Comparison of ENCODE assay signal across 8 cellular contexts in the genomic region with DNA sequence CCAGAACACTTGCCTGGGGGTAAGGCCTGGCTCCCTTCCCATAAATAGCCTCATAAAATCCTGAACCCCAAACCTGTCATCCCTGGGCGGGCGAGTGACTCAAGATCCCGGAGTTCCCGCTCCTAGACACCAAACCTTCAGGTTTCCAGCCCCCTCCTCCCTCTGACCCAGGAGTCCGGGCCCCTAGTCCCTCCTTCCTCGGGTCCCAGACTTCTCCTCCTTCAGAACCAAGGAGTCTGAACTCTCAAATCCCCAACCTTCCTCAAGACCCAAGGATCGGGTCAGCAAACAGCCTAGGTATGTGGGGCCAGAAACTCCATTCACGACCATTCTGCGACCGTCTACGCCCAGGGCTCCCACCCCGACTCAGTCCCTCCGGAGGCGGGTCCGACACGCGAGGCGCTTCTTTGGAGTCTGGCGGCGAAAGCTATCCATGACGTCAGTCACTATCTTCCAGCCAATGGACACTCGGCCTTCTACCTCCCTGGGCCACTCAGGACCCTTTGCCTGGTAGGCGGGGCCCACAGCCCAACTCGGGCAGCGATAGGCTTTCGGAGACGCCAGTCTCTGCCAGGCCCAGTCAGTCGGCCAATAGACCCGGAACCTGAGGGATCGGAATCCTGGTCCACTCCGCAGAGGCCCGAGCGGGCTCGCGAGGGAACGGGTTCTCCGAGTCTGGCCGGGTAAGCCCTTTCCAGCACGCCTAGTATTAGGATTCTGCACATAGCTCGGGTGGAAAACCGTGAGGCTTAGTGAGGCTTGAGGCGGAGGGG. TPM values are rescaled to one million over a fixed set of nuclear protein-coding genes. Genes with fewer than 3 reads are reported as not detected.
DNase-seq lines count a peak whose midpoint lies in the region; ATAC-seq and TF ChIP-seq lines count a peak whose summit lies in the region.

No MANE protein-coding gene starts in this region.

- H3K9ac ChIP-seq in mucosa of rectum (ENCODE audit: low read depth in 1 of 2, low read length in 2 of 2): peak overlapping the region; percentile 70 to 85

- H3K79me2 ChIP-seq in PC-9 (ENCODE audit: low read depth): peaks cover 12% of the 10 kb centered on the region

- H3K4me3 Mint-ChIP-seq in activated T-cell treated with anti-CD3 and anti-CD28 coated beads, Interleukin-2, amount 50 U/mL, for 4 hours: peak overlapping the region; percentile 94

- no peak for TF ChIP-seq EP300 in Ishikawa (IDR thresholded peaks at IDR 0.05; ENCODE audit: borderline replicate concordance)

- POLR2A ChIA-PET in PC-9 (lab: Charles Lee; ENCODE audit: unreplicated experiment): interaction anchor here (0.5 to 1.1 kb wide), 11 partner anchors 10 to 1446 kb away, joined by 3 to 8 read pairs (median 5); partner anchors contain the start of gene PSG8

- no peaks in the 10 kb centered on the region for H3K36me3 Mint-ChIP-seq in activated T-cell treated with anti-CD3 and anti-CD28 coated beads, Interleukin-2, amount 50 U/mL, for 4 hours (ENCODE audit: insufficient read depth)

- BruUV-seq in PC-9 (replicated peaks; lab: Mats Ljungman, UMichigan): TSS peak; percentile 93

- peak overlapping the region; percentile 88 for H2AFZ ChIP-seq in PC-9

- H3K4me1 ChIP-seq in PC-9 (replicated peaks; ENCODE audit: insufficient read depth): peaks cover 34% of the 10 kb centered on the region
- peaks cover 0 to 16% of the 10 kb centered on the region in 2 donors for H3K4me1 ChIP-seq in esophagus (ENCODE audit: control insufficient read depth in 2 of 2, insufficient read depth in 2 of 2, low read length in 1 of 2)
- peaks cover 9 to 14% of the 10 kb centered on the region in 2 donors for H3K4me1 ChIP-seq in mucosa of rectum (ENCODE audit: control insufficient read depth in 2 of 2, insufficient read depth in 2 of 2, low read length in 2 of 2)

- H3K9me3 ChIP-seq in PC-9 (ENCODE audit: insufficient read depth, low read depth) (no peaks in the 10 kb centered on the region), esophagus (ENCODE audit: control insufficient read depth in 2 of 2, insufficient read depth in 1 of 2, low read depth in 1 of 2, low read length in 1 of 2) (no peaks in the 10 kb centered on the region), mucosa of rectum (ENCODE audit: control insufficient read depth in 2 of 2, low read length in 2 of 2) (no peaks in the 10 kb centered on the region)

- H3K36me3 ChIP-seq in PC-9 (ENCODE audit: low read depth): no peaks in the 10 kb centered on the region
- H3K36me3 ChIP-seq in esophagus (ENCODE audit: control insufficient read depth in 2 of 2, insufficient read depth in 2 of 2, low read length in 1 of 2): no peaks in the 10 kb centered on the region
- no peaks in the 10 kb centered on the region for H3K36me3 ChIP-seq in mucosa of rectum (ENCODE audit: control insufficient read depth in 2 of 2, insufficient read depth in 2 of 2, low read length in 2 of 2)

- peak; percentile 98 for DNase-seq in DMS153 (lab: John Stamatoyannopoulos, UW)
- DNase-seq in PC-9: peak; percentile 99 to 100
- DNase-seq in activated T-cell treated with anti-CD3 and anti-CD28 coated beads, Interleukin-2, amount 50 U/mL, for 4 hours: peak; percentile 85
- peak; percentile 71 to 87 for DNase-seq in stimulated activated CD8-positive, alpha-beta memory T cell treated with anti-CD3 and anti-CD28 coated beads, Interleukin-4, amount 100 ng/mL, for 4 hours (ENCODE audit: low read depth in 2 of 2, low spot score in 1 of 2)

- peak; percentile 97 for ATAC-seq in GM21619 (IDR thresholded peaks at IDR 0.05; ENCODE audit: unreplicated experiment)
- ATAC-seq in activated T-cell treated with anti-CD3 and anti-CD28 coated beads, Interleukin-2, amount 50 U/mL, for 4 hours: peak; percentile 96 to 98

- intact Hi-C loops in PC-9 (cut with micrococcal nuclease; ENCODE audit: unreplicated experiment): loop anchor here (2.0 kb wide), 2 partner anchors 72 to 154 kb away; partner anchors contain the start of genes GSK3A and MEGF8

- H3K9me2 ChIP-seq in PC-9 (ENCODE audit: insufficient read depth): no peaks in the 10 kb centered on the region

- peak overlapping the region; percentile 71 for H3K4me3 ChIP-seq in PC-9
- peak overlapping the region; percentile 41 to 54 for H3K4me3 ChIP-seq in esophagus (ENCODE audit: low read depth in 1 of 2, low read length in 2 of 2)
- peak overlapping the region; percentile 70 to 93 for H3K4me3 ChIP-seq in mucosa of rectum (ENCODE audit: low read length in 2 of 2)

- TF ChIP-seq RAD21 in Ishikawa (IDR thresholded peaks at IDR 0.05; ENCODE audit: low read depth): no peak

- H3K27me3 ChIP-seq in PC-9 (ENCODE audit: insufficient read depth, low read depth): no peaks in the 10 kb centered on the region
- H3K27me3 ChIP-seq in esophagus (ENCODE audit: control insufficient read depth in 1 of 2, insufficient read depth in 2 of 2, low read length in 2 of 2): no peaks in the 10 kb centered on the region
- H3K27me3 ChIP-seq in mucosa of rectum (ENCODE audit: control insufficient read depth in 2 of 2, insufficient read depth in 2 of 2, low read length in 2 of 2): peaks cover 0 to 2% of the 10 kb centered on the region in 2 donors

- H3K27ac ChIP-seq in PC-9: peak overlapping the region; percentile 86
- H3K27ac ChIP-seq in esophagus (ENCODE audit: low read depth in 2 of 2, low read length in 1 of 2): peak overlapping the region; percentile 94 to 95
- peak overlapping the region; percentile 67 to 75 for H3K27ac ChIP-seq in mucosa of rectum (ENCODE audit: low read depth in 2 of 2, low read length in 2 of 2)

- no peaks in the 10 kb centered on the region for H4K20me1 ChIP-seq in PC-9 (ENCODE audit: insufficient read depth)

- no peak for TF ChIP-seq CTCF in PC-9 (conservative IDR thresholded peaks at IDR 0.05)

- H3K4me2 ChIP-seq in PC-9: peak overlapping the region; percentile 93

- CTCF ChIA-PET in PC-9 (lab: Charles Lee): interaction anchor here (0.6 to 0.7 kb wide), 3 partner anchors 52 to 154 kb away, joined by 3 to 7 read pairs (median 4); partner anchors contain the start of genes CIC and GSK3A

- H3K27me3 Mint-ChIP-seq in activated T-cell treated with anti-CD3 and anti-CD28 coated beads, Interleukin-2, amount 50 U/mL, for 4 hours (ENCODE audit: low read depth): peaks cover 7% of the 10 kb centered on the region

- peaks cover 22% of the 10 kb centered on the region; the same call in 1 of the 2 replicates for H3F3A ChIP-seq in PC-9 (ENCODE audit: insufficient read depth, low read depth)

- peaks cover 31% of the 10 kb centered on the region for H3K4me1 Mint-ChIP-seq in activated T-cell treated with anti-CD3 and anti-CD28 coated beads, Interleukin-2, amount 50 U/mL, for 4 hours (ENCODE audit: low read depth)

- H3K9me3 Mint-ChIP-seq in activated T-cell treated with anti-CD3 and anti-CD28 coated beads, Interleukin-2, amount 50 U/mL, for 4 hours: no peaks in the 10 kb centered on the region

- 2% methylated on average over 42 of the region's 42 CpGs for WGBS in esophagus, 2 donors

TF ChIP-seq in Ishikawa, 13 proteins besides CTCF, POLR2A, EP300 and RAD21:
- TF ChIP-seq CREB1 (IDR thresholded peaks at IDR 0.05; ENCODE audit: low read depth): peak; percentile 81
- peak; percentile 15; the same call in 1 of the 2 replicates for TF ChIP-seq NFIC (IDR thresholded peaks at IDR 0.05)
- TF ChIP-seq EGR1 (IDR thresholded peaks at IDR 0.05): no peak
- peak; percentile 44 for TF ChIP-seq TAF1 (IDR thresholded peaks at IDR 0.05; ENCODE audit: low read depth)
- no peak; the same call in 1 of the 2 replicates for TF ChIP-seq TEAD4 (IDR thresholded peaks at IDR 0.05)
- no peak for TF ChIP-seq FOXM1 (IDR thresholded peaks at IDR 0.05; ENCODE audit: borderline replicate concordance, low read depth)
- no peak for TF ChIP-seq TCF12 (IDR thresholded peaks at IDR 0.05; ENCODE audit: low read depth)
- TF ChIP-seq ZBTB7A (IDR thresholded peaks at IDR 0.05; ENCODE audit: low read depth): peak; percentile 59; the same call in 1 of the 2 replicates
- TF ChIP-seq MAX (IDR thresholded peaks at IDR 0.05): peak; percentile 88

RNA-seq across cellular contexts. Expression of gene CNFN, which starts 6.6 kb away (rescaled TPM):
- 4.9 and 7.8 TPM in 2 replicates for total RNA-seq in PC-9 (2021)
- total RNA-seq in activated T-cell treated with anti-CD3 and anti-CD28 coated beads, Interleukin-2, amount 50 U/mL, for 4 hours: not detected
- 1,000 to 10,000 TPM; 5,144 to 7,132 TPM for polyA plus RNA-seq in esophagus

RNA-seq across cellular contexts. Expression of gene LIPE, which starts 30.5 kb away (rescaled TPM):
- 10.7 and 12.7 TPM in 2 replicates for total RNA-seq in PC-9 (2021)
- total RNA-seq in activated T-cell treated with anti-CD3 and anti-CD28 coated beads, Interleukin-2, amount 50 U/mL, for 4 hours: 10 to 100 TPM; 23.0 to 29.1 (median 28.0) TPM
- 10 to 100 TPM in 1 of 2 donors, 1 to 10 TPM in 1; 9.2 to 11.4 TPM for polyA plus RNA-seq in esophagus

RNA-seq across cellular contexts. Expression of gene CXCL17, which starts 46.0 kb away (rescaled TPM):
- 0.41 TPM in 1 of 2 replicates, not detected in the other for total RNA-seq in PC-9 (2021)
- total RNA-seq in activated T-cell treated with anti-CD3 and anti-CD28 coated beads, Interleukin-2, amount 50 U/mL, for 4 hours: not detected
- 100 to 1,000 TPM; 107 to 171 TPM for polyA plus RNA-seq in esophagus

Comparison
In these comparisons a context has a peak if more than half of its experiments do, and no peak if none do; other contexts are left out.
1. Peak in every context shown above with its lines: DNase-seq, ATAC-seq, H3K4me3 ChIP-seq and H3K27ac ChIP-seq.